ENCODE assay signal across 35 cellular contexts in genomic region chr19:46998445-46999142, GRCh38. TPM values are rescaled to one million over a fixed set of nuclear protein-coding genes. Genes with fewer than 3 reads are reported as not detected.
DNase-seq lines count a peak whose midpoint lies in the region; ATAC-seq, FAIRE-seq and TF ChIP-seq lines count a peak whose summit lies in the region.
"Had no signal": no experiment of that assay in that cellular context is flagged by ENCODE, and none has a peak within 500 bp of the region (broad histone marks: within the 10 kb centered on the region; RNA-seq: fewer than 3 reads in every experiment).

No MANE protein-coding gene starts in this region.

- H3K4me1 ChIP-seq in HepG2 (ENCODE audit: insufficient read depth, low read length) (peaks cover 4% of the 10 kb centered on the region), right lobe of liver (peaks cover 0 to 2% (median 0%) of the 10 kb centered on the region in 4 donors)
- H3K4me1 ChIP-seq in naive thymus-derived CD4-positive, alpha-beta T cell (ENCODE audit: control insufficient read depth in 2 of 2, insufficient read depth in 2 of 2, low read length in 2 of 2): no peaks in the 10 kb centered on the region
- H3K4me1 ChIP-seq: sigmoid colon had no signal

- no peak for TF ChIP-seq POLR2A in HepG2 (IDR thresholded peaks at IDR 0.05; ENCODE audit: insufficient read depth in 1 of 2, low read depth in 2 of 2, low read length in 2 of 2)
- TF ChIP-seq POLR2A in right lobe of liver (IDR thresholded peaks at IDR 0.05): no peak

- H3K9ac ChIP-seq in HepG2 (ENCODE audit: insufficient read depth, low read depth, low read length): no peak overlapping the region

- ATAC-seq in HepG2 (no peak), right lobe of liver (no peak)
- ATAC-seq in naive thymus-derived CD4-positive, alpha-beta T cell: no peak
- ATAC-seq: activated CD8-positive, alpha-beta memory T cell treated with anti-CD3 and anti-CD28 coated beads, Interleukin-2, amount 10 ng/mL, durations not matched to agents 7 days and 5 days; activated T-cell treated with anti-CD3 and anti-CD28 coated beads, Interleukin-2, amount 50 U/mL, for 72 hours; gastrocnemius medialis; GM12878; GM23338; natural killer cell treated with Interleukin-12 subunit alpha and Interleukin-12 subunit beta and Interleukin-15 and Interleukin-18, amount 100 ng/mL, for 72 hours had no signal

- in situ Hi-C loops in HepG2 (cut with HindIII; ENCODE audit: extremely low pct_ligation_motif_present, low pct_unique_long_range_greater_than_20kb) (no loop called here), GM13976 (cut with MboI; ENCODE audit: low sequenced_read_pairs, unreplicated experiment) (loop anchor here (10.0 to 25.0 kb wide), 2 partner anchors 144 to 236 kb away; partner anchors contain the start of gene AP2S1)

- no peak for TF ChIP-seq RAD21 in HepG2 (CRISPR knock-in tag; IDR thresholded peaks at IDR 0.05)

- H3K36me3 Mint-ChIP-seq in naive thymus-derived CD4-positive, alpha-beta T cell: peaks cover 0 to 41% (median 4%) of the 10 kb centered on the region in 5 donors
- H3K36me3 Mint-ChIP-seq: natural killer cell treated with Interleukin-12 subunit alpha and Interleukin-12 subunit beta and Interleukin-15 and Interleukin-18, amount 100 ng/mL, for 72 hours had no signal

- WGBS in HepG2 (ENCODE audit: low lambda C conversion rate): 98% methylated on average over 14 of the region's 22 CpGs
- WGBS in right lobe of liver (ENCODE audit: insufficient coverage, low coverage, low lambda C conversion rate, missing lambda C conversion rate): 91% methylated on average over 8 of the region's 22 CpGs

- no peak for TF ChIP-seq EP300 in HepG2 (IDR thresholded peaks at IDR 0.05; ENCODE audit: low read depth in 2 of 2, low read length in 2 of 2)
- TF ChIP-seq EP300 in HepG2 (CRISPR knock-in tag; IDR thresholded peaks at IDR 0.05; ENCODE audit: borderline replicate concordance): no peak

- H3K9me3 ChIP-seq in HepG2 (ENCODE audit: low read length) (no peaks in the 10 kb centered on the region), right lobe of liver (no peaks in the 10 kb centered on the region)
- H3K9me3 ChIP-seq in naive thymus-derived CD4-positive, alpha-beta T cell (ENCODE audit: control insufficient read depth in 2 of 3, low read length in 3 of 3): no peaks in the 10 kb centered on the region
- H3K9me3 ChIP-seq: esophagus squamous epithelium, gastrocnemius medialis, Peyer's patch, sigmoid colon, vagina had no signal

- H3K36me3 ChIP-seq in HepG2 (replicated peaks in 1 of 2; ENCODE audit: control insufficient read depth in 1 of 2, insufficient read depth in 2 of 2, low read length in 2 of 2) (peaks cover 37 to 58% of the 10 kb centered on the region in 2 experiments; a peak in 4 of 5 replicates), right lobe of liver (peaks cover 0 to 42% (median 21%) of the 10 kb centered on the region in 4 donors)
- peaks cover 0 to 57% (median 0%) of the 10 kb centered on the region in 3 experiments for H3K36me3 ChIP-seq in naive thymus-derived CD4-positive, alpha-beta T cell (ENCODE audit: control insufficient read depth in 2 of 3, insufficient read depth in 3 of 3, low read length in 3 of 3)

- peaks cover 0 to 7% (median 4%) of the 10 kb centered on the region in 7 donors for H3K4me1 Mint-ChIP-seq in naive thymus-derived CD4-positive, alpha-beta T cell
- H3K4me1 Mint-ChIP-seq: activated CD4-positive, alpha-beta T cell treated with anti-CD3 and anti-CD28 coated beads, Interleukin-2, amount 10 ng/mL, durations not matched to agents 24 days and 14 days had no signal

- H3K27ac Mint-ChIP-seq in naive thymus-derived CD4-positive, alpha-beta T cell: no peak overlapping the region
- H3K27ac Mint-ChIP-seq: activated CD4-positive, alpha-beta T cell treated with anti-CD3 and anti-CD28 coated beads, Interleukin-2, amount 10 ng/mL, durations not matched to agents 24 days and 14 days; activated CD8-positive, alpha-beta memory T cell treated with anti-CD3 and anti-CD28 coated beads, Interleukin-2, amount 10 ng/mL, durations not matched to agents 7 days and 5 days; activated T-cell treated with anti-CD3 and anti-CD28 coated beads, Interleukin-2, amount 50 U/mL, for 72 hours; CD4-positive, CD25-positive, alpha-beta regulatory T cell; GM23338; HFFc6; natural killer cell treated with Interleukin-12 subunit alpha and Interleukin-12 subunit beta and Interleukin-15 and Interleukin-18, amount 100 ng/mL, for 72 hours; progenitor cell of endocrine pancreas had no signal

- no peaks in the 10 kb centered on the region for H3K27me3 ChIP-seq in HepG2 (ENCODE audit: control insufficient read depth in 1 of 2, insufficient read depth in 2 of 2, low read length in 2 of 2)
- H3K27me3 ChIP-seq in right lobe of liver: no peaks in the 10 kb centered on the region
- no peaks in the 10 kb centered on the region for H3K27me3 ChIP-seq in naive thymus-derived CD4-positive, alpha-beta T cell (ENCODE audit: control insufficient read depth in 2 of 2, insufficient read depth in 2 of 2, low read length in 2 of 2)
- H3K27me3 ChIP-seq: esophagus squamous epithelium, gastrocnemius medialis, Peyer's patch, vagina had no signal

- POLR2A ChIA-PET in HepG2 (lab: Yijun Ruan, JAX): no interaction called here
- POLR2A ChIA-PET in naive thymus-derived CD4-positive, alpha-beta T cell (lab: Charles Lee): no interaction called here

- H3K9me3 Mint-ChIP-seq in naive thymus-derived CD4-positive, alpha-beta T cell: no peaks in the 10 kb centered on the region
- H3K9me3 Mint-ChIP-seq: activated CD4-positive, alpha-beta T cell treated with anti-CD3 and anti-CD28 coated beads, Interleukin-2, amount 10 ng/mL, durations not matched to agents 24 days and 14 days; activated T-cell treated with anti-CD3 and anti-CD28 coated beads, Interleukin-2, amount 50 U/mL, for 72 hours; CD4-positive, CD25-positive, alpha-beta regulatory T cell; GM23338; HFFc6; natural killer cell treated with Interleukin-12 subunit alpha and Interleukin-12 subunit beta and Interleukin-15 and Interleukin-18, amount 100 ng/mL, for 72 hours had no signal

- no peak overlapping the region for H3K4me3 ChIP-seq in HepG2 (replicated peaks in 1 of 3; ENCODE audit: insufficient read depth in 1 of 3, low read depth in 2 of 3, low read length in 3 of 3)
- no peak overlapping the region for H3K4me3 ChIP-seq in right lobe of liver
- no peak overlapping the region for H3K4me3 ChIP-seq in naive thymus-derived CD4-positive, alpha-beta T cell (ENCODE audit: low read length)
- H3K4me3 ChIP-seq: esophagus squamous epithelium, gastrocnemius medialis, GM12878, GM23338, Peyer's patch, sigmoid colon, vagina had no signal

- no peak overlapping the region for H2AFZ ChIP-seq in HepG2 (ENCODE audit: low read length)
- H2AFZ ChIP-seq: GM23338 had no signal

- H4K20me1 ChIP-seq in HepG2 (ENCODE audit: insufficient read depth, low read length): no peaks in the 10 kb centered on the region; the same call in 1 of the 2 replicates

- H3K4me3 Mint-ChIP-seq in naive thymus-derived CD4-positive, alpha-beta T cell: no peak overlapping the region
- H3K4me3 Mint-ChIP-seq: activated CD4-positive, alpha-beta T cell treated with anti-CD3 and anti-CD28 coated beads, Interleukin-2, amount 10 ng/mL, durations not matched to agents 24 days and 14 days; activated CD8-positive, alpha-beta memory T cell treated with anti-CD3 and anti-CD28 coated beads, Interleukin-2, amount 10 ng/mL, durations not matched to agents 7 days and 5 days; activated T-cell treated with anti-CD3 and anti-CD28 coated beads, Interleukin-2, amount 50 U/mL, for 72 hours; CD4-positive, CD25-positive, alpha-beta regulatory T cell; GM23338; HFFc6; natural killer cell treated with Interleukin-12 subunit alpha and Interleukin-12 subunit beta and Interleukin-15 and Interleukin-18, amount 100 ng/mL, for 72 hours had no signal

- no peak for TF ChIP-seq CTCF in HepG2 (CRISPR knock-in tag; IDR thresholded peaks at IDR 0.05)
- no peak for TF ChIP-seq CTCF in right lobe of liver (IDR thresholded peaks at IDR 0.05)
- TF ChIP-seq CTCF in GM13976 (IDR thresholded peaks at IDR 0.05; ENCODE audit: borderline replicate concordance, control extremely low read depth, extremely low read depth, insufficient read depth, missing control alignments): no peak

- intact Hi-C loops in HepG2 (cut with micrococcal nuclease; ENCODE audit: unreplicated experiment): no loop called here
- intact Hi-C loops in right lobe of liver (cut with DNase I): loop anchor here (10.0 kb wide), 1 partner anchor 244 kb away; no protein-coding TSS in a partner anchor
- intact Hi-C loops in naive thymus-derived CD4-positive, alpha-beta T cell (cut with micrococcal nuclease): no loop called here

- no TSS peak for BruUV-seq in HepG2 (replicated peaks; lab: Mats Ljungman, UMichigan)

- H3K79me2 ChIP-seq in HepG2 (ENCODE audit: insufficient read depth, low read length): no peaks in the 10 kb centered on the region

- peaks cover 0 to 8% (median 4%) of the 10 kb centered on the region in 5 donors for H3K27me3 Mint-ChIP-seq in naive thymus-derived CD4-positive, alpha-beta T cell
- H3K27me3 Mint-ChIP-seq: progenitor cell of endocrine pancreas had no signal

- H3K4me2 ChIP-seq in HepG2 (ENCODE audit: low read depth, low read length): no peak overlapping the region
- H3K4me2 ChIP-seq: GM23338 had no signal

- CTCF ChIA-PET in HepG2 (lab: Yijun Ruan, JAX; ENCODE audit: low intra/inter-chr PET ratio, low total read pairs): no interaction called here
- CTCF ChIA-PET in naive thymus-derived CD4-positive, alpha-beta T cell (lab: Charles Lee): interaction anchor here (0.6 kb wide), 1 partner anchor 270 kb away, joined by 3 read pairs; no protein-coding TSS in a partner anchor

- FAIRE-seq in HepG2 (lab: Jason Lieb, UNC): no peak
- FAIRE-seq: GM12878 had no signal

- no peak overlapping the region for H3K27ac ChIP-seq in HepG2 (ENCODE audit: extremely low read length, insufficient read depth, low read length)
- H3K27ac ChIP-seq in right lobe of liver: no peak overlapping the region
- H3K27ac ChIP-seq in naive thymus-derived CD4-positive, alpha-beta T cell (ENCODE audit: low read depth, low read length): no peak overlapping the region
- H3K27ac ChIP-seq: esophagus squamous epithelium, gastrocnemius medialis, Peyer's patch, sigmoid colon, vagina had no signal

- no peak for DNase-seq in HepG2 (ENCODE audit: low spot score)
- DNase-seq in right lobe of liver: no peak
- peak in 35 of 51 donors; percentile 13 to 76 (median 39) for DNase-seq in hypothalamus (lab: John Stamatoyannopoulos, UW)
- peak; percentile 81 for DNase-seq in occipital lobe (lab: John Stamatoyannopoulos, UW)
- DNase-seq in NCI-H69 (lab: John Stamatoyannopoulos, UW): no peak
- no peak for DNase-seq in stimulated activated naive CD4-positive, alpha-beta T cell treated with Interleukin-2 at 50 U/mL for 16 hours (lab: John Stamatoyannopoulos, UW)
- no peak for DNase-seq in naive thymus-derived CD4-positive, alpha-beta T cell
- DNase-seq in GM13976 (ENCODE audit: low spot score): no peak
- DNase-seq: activated CD4-positive, alpha-beta T cell treated with anti-CD3 and anti-CD28 coated beads, Interleukin-2, amount 10 ng/mL, durations not matched to agents 24 days and 14 days; activated CD8-positive, alpha-beta memory T cell treated with anti-CD3 and anti-CD28 coated beads, Interleukin-2, amount 10 ng/mL, durations not matched to agents 7 days and 5 days; activated naive CD4-positive, alpha-beta T cell; activated T-cell treated with anti-CD3 and anti-CD28 coated beads, Interleukin-2, amount 50 U/mL, for 72 hours; CD4-positive, CD25-positive, alpha-beta regulatory T cell; cortex of kidney; EL; esophagus squamous epithelium; gastrocnemius medialis; HFFc6; islet precursor cell; Kasumi-1; MV-4-11; NCI-H2171; NCI-H526 treated with DMSO at 0.1 percent for 48 hours; SIG-M5; sigmoid colon; stimulated activated CD4-positive, alpha-beta T cell treated with anti-CD3 and anti-CD28 coated beads, Interleukin-15, amount 100 ng/mL, for 24 hours; stimulated activated naive CD4-positive, alpha-beta T cell; T1000 had no signal

RNA-seq across cellular contexts. Expression of gene NPAS1, which starts 21.0 kb away (rescaled TPM):
- total RNA-seq in HepG2 (2016; rRNA removed; fragmentation: Illumina TruSeq; extraction: Trizol) (0.29 and 0.35 TPM in 2 replicates), right lobe of liver (1 to 10 TPM in 2 of 6 experiments, not detected in 4; 1.3 to 1.7 TPM), occipital lobe (5.8 TPM)
- total RNA-seq in HepG2 (2016; cell fraction: cytosol; rRNA removed; fragmentation: Illumina TruSeq; extraction: Trizol; ENCODE audit: low read depth): 0.26 and 0.51 TPM in 2 replicates
- 0.16 and 0.30 TPM in 2 replicates for total RNA-seq in HepG2 (2016; cell fraction: insoluble cytoplasmic fraction; rRNA removed; fragmentation: Illumina TruSeq; extraction: Trizol)
- 0.59 and 0.76 TPM in 2 replicates for total RNA-seq in HepG2 (2016; cell fraction: membrane; rRNA removed; fragmentation: Illumina TruSeq; extraction: Trizol)
- total RNA-seq in HepG2 (2016; cell fraction: nucleus; rRNA removed; fragmentation: Illumina TruSeq; extraction: Trizol): not detected in 2 replicates
- polyA plus RNA-seq in HepG2 (2011; rRNA removed): 2.9 and 3.9 TPM in 2 replicates
- polyA plus RNA-seq in HepG2 (2011; cell fraction: cytosol; rRNA removed): 2.3 and 4.0 TPM in 2 replicates
- 13.1 and 15.5 TPM in 2 replicates for polyA plus RNA-seq in HepG2 (2011; cell fraction: nucleus; rRNA removed)
- 1.2 and 2.2 TPM in 2 replicates for polyA plus RNA-seq in HepG2 (2012)
- 0.76 and 1.1 TPM in 2 replicates for polyA plus RNA-seq in HepG2 (2016; cell fraction: cytosol; fragmentation: Illumina TruSeq; extraction: Trizol; ENCODE audit: low read depth)
- 0.19 and 0.53 TPM in 2 replicates for polyA plus RNA-seq in HepG2 (2016; cell fraction: insoluble cytoplasmic fraction; fragmentation: Illumina TruSeq; extraction: Trizol; ENCODE audit: low read depth)
- 0.69 and 1.1 TPM in 2 replicates for polyA plus RNA-seq in HepG2 (2016; cell fraction: membrane; fragmentation: Illumina TruSeq; extraction: Trizol; ENCODE audit: low read depth)
- polyA plus RNA-seq in HepG2 (2016; cell fraction: nucleus; fragmentation: Illumina TruSeq; extraction: Trizol; ENCODE audit: insufficient read depth, low read depth): 1.2 TPM in 1 of 2 replicates, not detected in the other
- polyA minus RNA-seq in HepG2 (2011; rRNA and poly(A)+ RNA removed; ENCODE audit: low replicate concordance): 0.70 and 4.4 TPM in 2 replicates
- polyA minus RNA-seq in HepG2 (2011; cell fraction: cytosol; rRNA and poly(A)+ RNA removed): 1.1 and 2.8 TPM in 2 replicates
- 0.99 and 1.8 TPM in 2 replicates for polyA minus RNA-seq in HepG2 (2011; cell fraction: nucleus; rRNA and poly(A)+ RNA removed)
- total RNA-seq in naive thymus-derived CD4-positive, alpha-beta T cell: 1 to 10 TPM in 1 of 5 experiments, under 1 TPM in 2, not detected in 2; 0.27 to 1.2 (median 0.61) TPM
- polyA plus RNA-seq in naive thymus-derived CD4-positive, alpha-beta T cell: under 1 TPM; 0.48 to 0.58 TPM
- total RNA-seq: liver; natural killer cell treated with Interleukin-12 subunit alpha and Interleukin-12 subunit beta and Interleukin-15 and Interleukin-18, amount 100 ng/mL, for 72 hours; Peyer's patch had no signal

RNA-seq across cellular contexts. Expression of gene TMEM160, which starts 49.8 kb away (rescaled TPM):
- 18.0 and 26.7 TPM in 2 replicates for total RNA-seq in HepG2 (2016; rRNA removed; fragmentation: Illumina TruSeq; extraction: Trizol)
- 44.8 and 45.5 TPM in 2 replicates for total RNA-seq in HepG2 (2016; cell fraction: cytosol; rRNA removed; fragmentation: Illumina TruSeq; extraction: Trizol; ENCODE audit: low read depth)
- 18.4 and 20.4 TPM in 2 replicates for total RNA-seq in HepG2 (2016; cell fraction: insoluble cytoplasmic fraction; rRNA removed; fragmentation: Illumina TruSeq; extraction: Trizol)
- total RNA-seq in HepG2 (2016; cell fraction: membrane; rRNA removed; fragmentation: Illumina TruSeq; extraction: Trizol): 36.3 and 50.1 TPM in 2 replicates
- 6.1 and 8.2 TPM in 2 replicates for total RNA-seq in HepG2 (2016; cell fraction: nucleus; rRNA removed; fragmentation: Illumina TruSeq; extraction: Trizol)
- polyA plus RNA-seq in HepG2 (2011; rRNA removed): 5.2 and 7.0 TPM in 2 replicates
- polyA plus RNA-seq in HepG2 (2011; cell fraction: cytosol; rRNA removed): 9.2 and 27.5 TPM in 2 replicates
- polyA plus RNA-seq in HepG2 (2011; cell fraction: nucleus; rRNA removed): 8.8 and 9.4 TPM in 2 replicates
- 2.5 and 4.4 TPM in 2 replicates for polyA plus RNA-seq in HepG2 (2012)
- polyA plus RNA-seq in HepG2 (2016; cell fraction: cytosol; fragmentation: Illumina TruSeq; extraction: Trizol; ENCODE audit: low read depth): 46.7 and 50.4 TPM in 2 replicates
- 13.9 and 21.8 TPM in 2 replicates for polyA plus RNA-seq in HepG2 (2016; cell fraction: insoluble cytoplasmic fraction; fragmentation: Illumina TruSeq; extraction: Trizol; ENCODE audit: low read depth)
- 29.2 and 30.8 TPM in 2 replicates for polyA plus RNA-seq in HepG2 (2016; cell fraction: membrane; fragmentation: Illumina TruSeq; extraction: Trizol; ENCODE audit: low read depth)
- polyA plus RNA-seq in HepG2 (2016; cell fraction: nucleus; fragmentation: Illumina TruSeq; extraction: Trizol; ENCODE audit: insufficient read depth, low read depth): 13.4 and 18.2 TPM in 2 replicates
- polyA minus RNA-seq in HepG2 (2011; rRNA and poly(A)+ RNA removed; ENCODE audit: low replicate concordance): 9.5 and 9.9 TPM in 2 replicates
- 3.5 and 4.8 TPM in 2 replicates for polyA minus RNA-seq in HepG2 (2011; cell fraction: cytosol; rRNA and poly(A)+ RNA removed)
- 1.1 and 2.2 TPM in 2 replicates for polyA minus RNA-seq in HepG2 (2011; cell fraction: nucleus; rRNA and poly(A)+ RNA removed)
- 10 to 100 TPM; 12.3 to 37.0 (median 17.2) TPM for total RNA-seq in right lobe of liver
- 20.9 TPM for total RNA-seq in occipital lobe
- 10 to 100 TPM; 23.1 to 46.3 (median 26.0) TPM for total RNA-seq in naive thymus-derived CD4-positive, alpha-beta T cell
- polyA plus RNA-seq in naive thymus-derived CD4-positive, alpha-beta T cell: 100 to 1,000 TPM; 131 TPM

Comparison
In these comparisons a context has a peak if more than half of its experiments do, and no peak if none do; other contexts are left out.
1. intact Hi-C loops: an anchor here in right lobe of liver (10.0 kb wide); none called in HepG2 and naive thymus-derived CD4-positive, alpha-beta T cell.
2. DNase-seq: peak in hypothalamus (35 of 51) and occipital lobe (single experiment); none in HepG2 (single experiment), right lobe of liver (0 of 3), NCI-H69 (single experiment), stimulated activated naive CD4-positive, alpha-beta T cell treated with Interleukin-2 at 50 U/mL for 16 hours (single experiment), naive thymus-derived CD4-positive, alpha-beta T cell (0 of 9) and GM13976 (single experiment).